27 cellular contexts compared by ENCODE assay signal in the genomic region with DNA sequence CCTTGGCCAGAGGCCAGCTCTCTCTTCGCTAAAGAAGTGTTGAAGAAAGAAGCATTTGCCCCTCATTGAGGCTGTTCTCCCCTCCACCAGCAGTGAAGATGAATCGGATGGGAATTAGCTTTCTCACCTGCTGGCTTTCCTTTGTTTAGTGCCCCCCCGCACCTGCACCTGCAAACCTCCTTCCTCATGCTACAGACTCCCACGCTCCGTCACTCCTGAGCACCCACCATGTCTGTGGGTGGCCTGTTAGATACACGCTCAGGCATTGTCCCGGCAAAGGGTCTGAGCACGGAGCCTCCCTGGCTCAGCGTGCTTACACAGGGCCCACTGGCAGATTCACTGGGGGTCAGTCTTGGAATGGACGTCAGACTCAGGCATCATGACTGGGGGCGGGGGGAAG.
DNase-seq lines count a peak whose midpoint lies in the region; ATAC-seq, FAIRE-seq and TF ChIP-seq lines count a peak whose summit lies in the region.
"Had no signal": no experiment of that assay in that cellular context is flagged by ENCODE, and none has a peak within 500 bp of the region (broad histone marks: within the 10 kb centered on the region; RNA-seq: fewer than 3 reads in every experiment).

No MANE protein-coding gene starts in this region.

- H3K9ac ChIP-seq in liver (ENCODE audit: low read depth in 1 of 2, low read length in 2 of 2) (no peak overlapping the region), HepG2 (ENCODE audit: insufficient read depth, low read depth, low read length) (no peak overlapping the region)

- TF ChIP-seq EP300 in HepG2 (IDR thresholded peaks at IDR 0.05; ENCODE audit: low read depth in 2 of 2, low read length in 2 of 2) (no peak), HepG2 (CRISPR knock-in tag; IDR thresholded peaks at IDR 0.05; ENCODE audit: borderline replicate concordance) (no peak)

- in situ Hi-C loops in HepG2 (cut with HindIII; ENCODE audit: extremely low pct_ligation_motif_present, low pct_unique_long_range_greater_than_20kb), result loop anchor here (5.0 to 10.0 kb wide), 2 partner anchors 937 to 1040 kb away; no protein-coding TSS in a partner anchor

- no peak for TF ChIP-seq POLR2A in HepG2 (IDR thresholded peaks at IDR 0.05; ENCODE audit: insufficient read depth in 1 of 2, low read depth in 2 of 2, low read length in 2 of 2)

- H3K4me2 ChIP-seq in HepG2 (ENCODE audit: low read depth, low read length), result no peak overlapping the region

- CTCF ChIA-PET in HepG2 (lab: Yijun Ruan, JAX; ENCODE audit: low intra/inter-chr PET ratio, low total read pairs), result no interaction called here
- CTCF ChIA-PET in HEK293T (lab: Yijun Ruan, JAX), result no interaction called here

- POLR2A ChIA-PET in HepG2 (lab: Yijun Ruan, JAX), result no interaction called here
- POLR2A ChIA-PET in HEK293T (lab: Yijun Ruan, JAX), result no interaction called here

- H3K4me3 ChIP-seq in liver (ENCODE audit: low read depth in 1 of 3, low read length in 3 of 3) (no peak overlapping the region), HepG2 (replicated peaks in 1 of 3; ENCODE audit: insufficient read depth in 1 of 3, low read depth in 2 of 3, low read length in 3 of 3) (no peak overlapping the region)
- H3K4me3 ChIP-seq: MG63 had no signal

- ATAC-seq in HepG2, result no peak
- peak; percentile 1 for ATAC-seq in left lobe of liver
- no peak for ATAC-seq in HG02970 (IDR thresholded peaks at IDR 0.05; ENCODE audit: low FRiP score, unreplicated experiment)
- ATAC-seq: CD8-positive, alpha-beta T cell; PC-3; SK-N-SH treated with all-trans-retinoic acid at 6 μM for 48 hours; T-helper 17 cell had no signal

- no peak for FAIRE-seq in HepG2 (lab: Jason Lieb, UNC)
- FAIRE-seq: GM12891 had no signal

- H3K9me3 ChIP-seq in liver (ENCODE audit: control insufficient read depth in 4 of 4, low read length in 3 of 4) (no peaks in the 10 kb centered on the region), HepG2 (ENCODE audit: low read length) (no peaks in the 10 kb centered on the region)
- H3K9me3 ChIP-seq: MG63 had no signal

- WGBS in liver, result 66% methylated on average over 11 of the region's 11 CpGs
- WGBS in HepG2 (ENCODE audit: low lambda C conversion rate), result 50% methylated on average over 9 of the region's 11 CpGs

- peak; percentile 5 for DNase-seq in NCI-H1092 treated with DMSO at 0.1 percent for 48 hours (lab: John Stamatoyannopoulos, UW)
- no peak for DNase-seq in NCI-H1092 (lab: John Stamatoyannopoulos, UW)
- DNase-seq in HepG2 (ENCODE audit: low spot score), result no peak
- no peak for DNase-seq in left lobe of liver (ENCODE audit: low spot score)
- DNase-seq in HEK293T (ENCODE audit: extremely low spot score), result no peak
- DNase-seq: CD8-positive, alpha-beta T cell; DMS 273 treated with DMSO at 0.1 percent for 48 hours; DMS79; EL; GDM1; H7; KG1; MG63; NCI-H1436; NCI-H1930; NCI-H2171 treated with DMSO at 0.1 percent for 48 hours; NCI-H446 treated with DMSO at 0.1 percent for 48 hours; NCI-H526 treated with DMSO at 0.1 percent for 48 hours; NK-92 treated with Interleukin-12 subunit alpha and Interleukin-12 subunit beta, amount 100 ng/mL, for 24 hours; PC-3; T-helper 17 cell had no signal

- TF ChIP-seq RAD21 in liver (IDR thresholded peaks at IDR 0.05) (no peak), HepG2 (CRISPR knock-in tag; IDR thresholded peaks at IDR 0.05) (no peak)

- no peaks in the 10 kb centered on the region for H4K20me1 ChIP-seq in HepG2 (ENCODE audit: insufficient read depth, low read length)

- intact Hi-C loops in HepG2 (cut with micrococcal nuclease; ENCODE audit: unreplicated experiment), result no loop called here

- H3K27me3 ChIP-seq in liver (ENCODE audit: control insufficient read depth in 4 of 4, insufficient read depth in 4 of 4, low read length in 3 of 4) (no peaks in the 10 kb centered on the region), HepG2 (ENCODE audit: control insufficient read depth in 1 of 2, insufficient read depth in 2 of 2, low read length in 2 of 2) (0 out of 5 replicates have a peak, but pooled peaks cover 0 to 7% of the 10 kb centered on the region in 2 experiments)
- H3K27me3 ChIP-seq: MG63 had no signal

- H3K27ac ChIP-seq in liver (ENCODE audit: low read depth in 1 of 2, low read length in 2 of 2) (peak overlapping the region; percentile 67 to 95), HepG2 (ENCODE audit: extremely low read length, insufficient read depth, low read length) (no peak overlapping the region)
- H3K27ac ChIP-seq: 22Rv1, C4-2B had no signal

- H3K36me3 ChIP-seq in liver (ENCODE audit: control insufficient read depth in 4 of 4, insufficient read depth in 3 of 4, low read depth in 1 of 4, low read length in 3 of 4), result no peaks in the 10 kb centered on the region
- H3K36me3 ChIP-seq in HepG2 (replicated peaks in 1 of 2; ENCODE audit: control insufficient read depth in 1 of 2, insufficient read depth in 2 of 2, low read length in 2 of 2), result no peaks in the 10 kb centered on the region
- H3K36me3 ChIP-seq: MG63 had no signal

- H3K4me1 ChIP-seq in liver (ENCODE audit: control insufficient read depth in 4 of 4, insufficient read depth in 4 of 4, low read length in 3 of 4) (peaks cover 4 to 34% (median 24%) of the 10 kb centered on the region in 4 donors), HepG2 (ENCODE audit: insufficient read depth, low read length) (peaks cover 13% of the 10 kb centered on the region; the same call in 1 of the 2 replicates)

- BruUV-seq in HepG2 (replicated peaks; lab: Mats Ljungman, UMichigan), result no TSS peak

- no peak overlapping the region for H2AFZ ChIP-seq in HepG2 (ENCODE audit: low read length)

- no peak for TF ChIP-seq CTCF in liver (IDR thresholded peaks at IDR 0.05; ENCODE audit: low read depth, low read length, missing input control)
- no peak for TF ChIP-seq CTCF in HepG2 (CRISPR knock-in tag; IDR thresholded peaks at IDR 0.05)

- no peaks in the 10 kb centered on the region for H3K79me2 ChIP-seq in HepG2 (ENCODE audit: insufficient read depth, low read length)

TF ChIP-seq in liver, 16 proteins besides CTCF, POLR2A, EP300 and RAD21 (continues in another document):
- no peak for TF ChIP-seq RXRA (IDR thresholded peaks at IDR 0.05)

TF ChIP-seq in HepG2, 621 proteins besides CTCF, POLR2A, EP300 and RAD21 (continues in another document):
- no peak for TF ChIP-seq SRF (IDR thresholded peaks at IDR 0.05; ENCODE audit: low read depth, low read length)
- TF ChIP-seq, protein P1, sequence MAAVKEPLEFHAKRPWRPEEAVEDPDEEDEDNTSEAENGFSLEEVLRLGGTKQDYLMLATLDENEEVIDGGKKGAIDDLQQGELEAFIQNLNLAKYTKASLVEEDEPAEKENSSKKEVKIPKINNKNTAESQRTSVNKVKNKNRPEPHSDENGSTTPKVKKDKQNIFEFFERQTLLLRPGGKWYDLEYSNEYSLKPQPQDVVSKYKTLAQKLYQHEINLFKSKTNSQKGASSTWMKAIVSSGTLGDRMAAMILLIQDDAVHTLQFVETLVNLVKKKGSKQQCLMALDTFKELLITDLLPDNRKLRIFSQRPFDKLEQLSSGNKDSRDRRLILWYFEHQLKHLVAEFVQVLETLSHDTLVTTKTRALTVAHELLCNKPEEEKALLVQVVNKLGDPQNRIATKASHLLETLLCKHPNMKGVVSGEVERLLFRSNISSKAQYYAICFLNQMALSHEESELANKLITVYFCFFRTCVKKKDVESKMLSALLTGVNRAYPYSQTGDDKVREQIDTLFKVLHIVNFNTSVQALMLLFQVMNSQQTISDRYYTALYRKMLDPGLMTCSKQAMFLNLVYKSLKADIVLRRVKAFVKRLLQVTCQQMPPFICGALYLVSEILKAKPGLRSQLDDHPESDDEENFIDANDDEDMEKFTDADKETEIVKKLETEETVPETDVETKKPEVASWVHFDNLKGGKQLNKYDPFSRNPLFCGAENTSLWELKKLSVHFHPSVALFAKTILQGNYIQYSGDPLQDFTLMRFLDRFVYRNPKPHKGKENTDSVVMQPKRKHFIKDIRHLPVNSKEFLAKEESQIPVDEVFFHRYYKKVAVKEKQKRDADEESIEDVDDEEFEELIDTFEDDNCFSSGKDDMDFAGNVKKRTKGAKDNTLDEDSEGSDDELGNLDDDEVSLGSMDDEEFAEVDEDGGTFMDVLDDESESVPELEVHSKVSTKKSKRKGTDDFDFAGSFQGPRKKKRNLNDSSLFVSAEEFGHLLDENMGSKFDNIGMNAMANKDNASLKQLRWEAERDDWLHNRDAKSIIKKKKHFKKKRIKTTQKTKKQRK (IDR thresholded peaks at IDR 0.05; ENCODE audit: low read length), result no peak
- no peak for TF ChIP-seq YEATS2 (CRISPR knock-in tag; IDR thresholded peaks at IDR 0.05; ENCODE audit: borderline replicate concordance)

TF ChIP-seq in HEK293T, 16 proteins besides CTCF, POLR2A, EP300 and RAD21:
- TF ChIP-seq, protein P2, sequence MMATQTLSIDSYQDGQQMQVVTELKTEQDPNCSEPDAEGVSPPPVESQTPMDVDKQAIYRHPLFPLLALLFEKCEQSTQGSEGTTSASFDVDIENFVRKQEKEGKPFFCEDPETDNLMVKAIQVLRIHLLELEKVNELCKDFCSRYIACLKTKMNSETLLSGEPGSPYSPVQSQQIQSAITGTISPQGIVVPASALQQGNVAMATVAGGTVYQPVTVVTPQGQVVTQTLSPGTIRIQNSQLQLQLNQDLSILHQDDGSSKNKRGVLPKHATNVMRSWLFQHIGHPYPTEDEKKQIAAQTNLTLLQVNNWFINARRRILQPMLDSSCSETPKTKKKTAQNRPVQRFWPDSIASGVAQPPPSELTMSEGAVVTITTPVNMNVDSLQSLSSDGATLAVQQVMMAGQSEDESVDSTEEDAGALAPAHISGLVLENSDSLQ (IDR thresholded peaks at IDR 0.05), result no peak
TF ChIP-seq in HEK293T: peak in this region for 0.
